ENCODE assay signal across 1 cellular context in genomic region chr19:12052571-12053169, GRCh38.
TF ChIP-seq lines count a peak whose summit lies in the region.

TSS of gene ZNF878 (minus strand) at chr19:12052961. CDS start at chr19:12052801, 160 bp downstream.

TF ChIP-seq in GM12878, 131 proteins besides CTCF, POLR2A, EP300 and RAD21 (continued from another document and continues in another):
- TF ChIP-seq CEBPZ (IDR thresholded peaks at IDR 0.05; ENCODE audit: low read depth, low read length) (no peak), NR2F1 (conservative IDR thresholded peaks at IDR 0.05) (peak; percentile 71), ELK1 (IDR thresholded peaks at IDR 0.05; ENCODE audit: low read depth, low read length) (no peak), HDAC2 (IDR thresholded peaks at IDR 0.05) (no peak), CHD4 (IDR thresholded peaks at IDR 0.05) (no peak), NR2C2 (IDR thresholded peaks at IDR 0.05; ENCODE audit: borderline replicate concordance, control insufficient read depth, insufficient read length, low read depth) (no peak), PML (IDR thresholded peaks at IDR 0.05; ENCODE audit: low read length) (no peak), CBX3 (IDR thresholded peaks at IDR 0.05; ENCODE audit: borderline replicate concordance, low read depth) (no peak), IRF4 (IDR thresholded peaks at IDR 0.05; ENCODE audit: low read depth, low read length) (no peak), ZNF384 (IDR thresholded peaks at IDR 0.05; ENCODE audit: borderline replicate concordance, low read depth, low read length) (no peak), STAT3 (IDR thresholded peaks at IDR 0.05; ENCODE audit: low read depth, low read length) (no peak), ATF7 (IDR thresholded peaks at IDR 0.05; ENCODE audit: low read depth) (no peak), SRF (IDR thresholded peaks at IDR 0.05; ENCODE audit: low read depth in 2 of 2, low read length in 2 of 2) (no peak), CREM (IDR thresholded peaks at IDR 0.05; ENCODE audit: low read depth) (no peak), ZBED1 (IDR thresholded peaks at IDR 0.05; ENCODE audit: borderline replicate concordance) (no peak), TAF1 (IDR thresholded peaks at IDR 0.05; ENCODE audit: borderline replicate concordance, low read depth, low read length) (peak; percentile 95), RELB (IDR thresholded peaks at IDR 0.05; ENCODE audit: low read depth) (no peak), HSF1 (IDR thresholded peaks at IDR 0.05; ENCODE audit: low read depth, low read length) (no peak), ZNF207 (IDR thresholded peaks at IDR 0.05; ENCODE audit: borderline replicate concordance) (0 out of 2 replicates have a peak, but pooled peaks have one; percentile 43), CHD1 (IDR thresholded peaks at IDR 0.05; ENCODE audit: low read depth, low read length) (no peak), SUZ12 (IDR thresholded peaks at IDR 0.05; ENCODE audit: unreplicated experiment) (no peak), SMARCA5 (IDR thresholded peaks at IDR 0.05) (peak; percentile 74; the same call in 1 of the 2 replicates), POU2F2 (IDR thresholded peaks at IDR 0.05; ENCODE audit: borderline replicate concordance, low read depth, low read length) (peak; percentile 76; the same call in 1 of the 3 replicates), GABPA (IDR thresholded peaks at IDR 0.05; ENCODE audit: low read depth) (no peak), RAD51 (IDR thresholded peaks at IDR 0.05) (no peak), ESRRA (IDR thresholded peaks at IDR 0.05; ENCODE audit: low read length) (no peak), SMAD5 (IDR thresholded peaks at IDR 0.05; ENCODE audit: low read depth) (no peak; the same call in 1 of the 2 replicates), MEF2A (IDR thresholded peaks at IDR 0.05; ENCODE audit: insufficient read depth, low read depth, low read length) (no peak), MLLT1 (IDR thresholded peaks at IDR 0.05) (no peak), PBX3 (IDR thresholded peaks at IDR 0.05; ENCODE audit: insufficient replicate concordance, low read depth, low read length) (peak; percentile 94), ZBTB11 (CRISPR knock-in tag; IDR thresholded peaks at IDR 0.05) (no peak), NKRF (conservative IDR thresholded peaks at IDR 0.05) (peak; percentile 46; the same call in 1 of the 2 replicates), RFX5 (IDR thresholded peaks at IDR 0.05; ENCODE audit: low read depth, low read length) (0 out of 2 replicates have a peak, but pooled peaks have one; percentile 9), MXI1 (IDR thresholded peaks at IDR 0.05; ENCODE audit: low read depth, low read length) (peak; percentile 37; the same call in 1 of the 2 replicates), STAT1 (conservative IDR thresholded peaks at IDR 0.05) (no peak), PAX5 (IDR thresholded peaks at IDR 0.05; ENCODE audit: borderline replicate concordance, low read depth, low read length) (no peak), ZBTB33 (IDR thresholded peaks at IDR 0.05) (no peak), EED (IDR thresholded peaks at IDR 0.05; ENCODE audit: low read depth) (peak; percentile 63; the same call in 1 of the 2 replicates), MTA2 (IDR thresholded peaks at IDR 0.05; ENCODE audit: low read depth) (no peak), BRCA1 (IDR thresholded peaks at IDR 0.05; ENCODE audit: low read depth, low read length) (no peak)
